24 cellular contexts compared by ENCODE assay signal in genomic region chr16:27717726-27718125, GRCh38.
DNase-seq lines count a peak whose midpoint lies in the region; ATAC-seq and TF ChIP-seq lines count a peak whose summit lies in the region.
"Had no signal": no experiment of that assay in that cellular context is flagged by ENCODE, and none has a peak within 500 bp of the region (broad histone marks: within the 10 kb centered on the region; RNA-seq: fewer than 3 reads in every experiment).

No MANE protein-coding gene starts in this region.

- no peaks in the 10 kb centered on the region for H3K9me3 Mint-ChIP-seq in CD14-positive monocyte
- H3K9me3 Mint-ChIP-seq in activated CD4-positive, alpha-beta memory T cell treated with anti-CD3 and anti-CD28 coated beads for 36 hours, result no peaks in the 10 kb centered on the region
- H3K9me3 Mint-ChIP-seq: activated CD8-positive, alpha-beta T cell treated with anti-CD3 and anti-CD28 coated beads for 36 hours had no signal

- H3K36me3 ChIP-seq in NT2/D1 (ENCODE audit: insufficient read depth, insufficient read length, low read length) (no peaks in the 10 kb centered on the region), gastroesophageal sphincter (peaks cover 0 to 26% of the 10 kb centered on the region in 2 donors), rectal smooth muscle tissue (ENCODE audit: control insufficient read depth, insufficient read depth, low read length) (no peaks in the 10 kb centered on the region), MM.1S (replicated peaks; ENCODE audit: insufficient read depth, low read length) (no peaks in the 10 kb centered on the region)
- H3K36me3 ChIP-seq: adrenal gland had no signal

- no peaks in the 10 kb centered on the region for H3K4me1 Mint-ChIP-seq in CD14-positive monocyte
- H3K4me1 Mint-ChIP-seq in activated CD4-positive, alpha-beta memory T cell treated with anti-CD3 and anti-CD28 coated beads for 36 hours (ENCODE audit: low read depth), result peaks cover 4% of the 10 kb centered on the region

- H3K4me2 ChIP-seq in MM.1S (ENCODE audit: low read depth, low read length), result no peak overlapping the region

- intact Hi-C loops in CD14-positive monocyte (cut with micrococcal nuclease), result no loop called here
- intact Hi-C loops in activated CD4-positive, alpha-beta memory T cell treated with anti-CD3 and anti-CD28 coated beads for 36 hours (cut with micrococcal nuclease), result no loop called here

- H3K9ac ChIP-seq in NT2/D1 (ENCODE audit: insufficient read length, low read depth) (peak overlapping the region; percentile 27), rectal smooth muscle tissue (ENCODE audit: low read length) (no peak overlapping the region), MM.1S (ENCODE audit: low read length) (no peak overlapping the region)
- H3K9ac ChIP-seq: GM23248 had no signal

- no peaks in the 10 kb centered on the region for H3K79me2 ChIP-seq in MM.1S (ENCODE audit: low read length)

- H3K27ac ChIP-seq in gastroesophageal sphincter (peak overlapping the region in 3 of 4 donors; percentile 37 to 62 (median 61)), rectal smooth muscle tissue (ENCODE audit: low read depth, low read length) (peak overlapping the region; percentile 38), MM.1S (ENCODE audit: low read length) (no peak overlapping the region)
- H3K27ac ChIP-seq: adrenal gland, GM23248, psoas muscle had no signal

- no peaks in the 10 kb centered on the region for H3F3A ChIP-seq in MM.1S (ENCODE audit: insufficient read depth, low read length)

- H3K4me1 ChIP-seq in NT2/D1 (ENCODE audit: insufficient read depth, insufficient read length) (peaks cover 23% of the 10 kb centered on the region), gastroesophageal sphincter (peaks cover 0 to 20% (median 0%) of the 10 kb centered on the region in 3 donors), rectal smooth muscle tissue (ENCODE audit: control insufficient read depth, insufficient read depth, low read length) (no peaks in the 10 kb centered on the region), MM.1S (ENCODE audit: low read length) (no peaks in the 10 kb centered on the region)
- H3K4me1 ChIP-seq: adrenal gland had no signal

- H2AFZ ChIP-seq in MM.1S (ENCODE audit: low read length), result no peak overlapping the region
- H2AFZ ChIP-seq: GM23248 had no signal

- H3K27ac Mint-ChIP-seq in CD14-positive monocyte, result no peak overlapping the region
- H3K27ac Mint-ChIP-seq in activated CD4-positive, alpha-beta memory T cell treated with anti-CD3 and anti-CD28 coated beads for 36 hours, result no peak overlapping the region
- H3K27ac Mint-ChIP-seq: activated CD8-positive, alpha-beta T cell treated with anti-CD3 and anti-CD28 coated beads for 36 hours had no signal

- TF ChIP-seq POLR2A in gastroesophageal sphincter (IDR thresholded peaks at IDR 0.05) (no peak), erythroblast (IDR thresholded peaks at IDR 0.05; ENCODE audit: low read length) (no peak)

- H3K9me3 ChIP-seq in NT2/D1 (ENCODE audit: insufficient read depth, low read length) (no peaks in the 10 kb centered on the region), gastroesophageal sphincter (no peaks in the 10 kb centered on the region), MM.1S (replicated peaks; ENCODE audit: insufficient read depth, low read length) (no peaks in the 10 kb centered on the region)
- H3K9me3 ChIP-seq: adrenal gland, psoas muscle had no signal

- ATAC-seq in gastroesophageal sphincter, result no peak
- ATAC-seq: activated CD8-positive, alpha-beta T cell treated with anti-CD3 and anti-CD28 coated beads for 36 hours; psoas muscle had no signal

- POLR2A ChIA-PET in activated CD4-positive, alpha-beta memory T cell treated with anti-CD3 and anti-CD28 coated beads for 36 hours (lab: Charles Lee), result no interaction called here

- no peaks in the 10 kb centered on the region for H4K20me1 ChIP-seq in MM.1S (ENCODE audit: insufficient read depth, low read length)

- H3K36me3 Mint-ChIP-seq in CD14-positive monocyte, result peaks cover 22 to 30% of the 10 kb centered on the region in 2 donors
- peaks cover 11% of the 10 kb centered on the region for H3K36me3 Mint-ChIP-seq in activated CD4-positive, alpha-beta memory T cell treated with anti-CD3 and anti-CD28 coated beads for 36 hours

- no peak overlapping the region for H3K4me3 Mint-ChIP-seq in CD14-positive monocyte
- H3K4me3 Mint-ChIP-seq in activated CD4-positive, alpha-beta memory T cell treated with anti-CD3 and anti-CD28 coated beads for 36 hours, result no peak overlapping the region
- H3K4me3 Mint-ChIP-seq: activated CD8-positive, alpha-beta T cell treated with anti-CD3 and anti-CD28 coated beads for 36 hours had no signal

- H3K27me3 Mint-ChIP-seq in CD14-positive monocyte (ENCODE audit: low read depth in 3 of 3), result no peaks in the 10 kb centered on the region
- no peaks in the 10 kb centered on the region for H3K27me3 Mint-ChIP-seq in activated CD4-positive, alpha-beta memory T cell treated with anti-CD3 and anti-CD28 coated beads for 36 hours
- H3K27me3 Mint-ChIP-seq: activated CD8-positive, alpha-beta T cell treated with anti-CD3 and anti-CD28 coated beads for 36 hours had no signal

- peak; percentile 18 for DNase-seq in CD14-positive monocyte (ENCODE audit: low spot score)
- no peak for DNase-seq in NT2/D1 (ENCODE audit: low read depth, low spot score)
- DNase-seq in MM.1S, result no peak
- DNase-seq in erythroblast (lab: John Stamatoyannopoulos, UW), result no peak
- no peak for DNase-seq in activated CD4-positive, alpha-beta memory T cell treated with anti-CD3 and anti-CD28 coated beads for 36 hours
- DNase-seq in ecto neural progenitor cell (ENCODE audit: low spot score), result no peak
- DNase-seq: activated CD4-positive, CD25-positive, alpha-beta regulatory T cell; activated CD8-positive, alpha-beta T cell treated with anti-CD3 and anti-CD28 coated beads for 36 hours; activated T-cell treated with anti-CD3 and anti-CD28 coated beads for 4 hours; Calu3; effector CD4-positive, alpha-beta T cell; EL; foreskin melanocyte; GM23248; NCI-H510A treated with DMSO at 0.1 percent for 48 hours; RPMI8226; small intestine; stimulated activated CD4-positive, alpha-beta T cell treated with anti-CD3 and anti-CD28 coated beads, Interleukin-4, amount 100 ng/mL, for 1 hour; stimulated activated naive CD4-positive, alpha-beta T cell treated with Interleukin-2 at 50 U/mL for 16 hours; T1000 had no signal

- H3K4me3 ChIP-seq in NT2/D1 (ENCODE audit: insufficient read length, low read depth) (no peak overlapping the region), gastroesophageal sphincter (no peak overlapping the region), rectal smooth muscle tissue (ENCODE audit: low read length) (no peak overlapping the region), MM.1S (ENCODE audit: low read length) (no peak overlapping the region)
- H3K4me3 ChIP-seq: adrenal gland, GM23248, psoas muscle had no signal

- WGBS in gastroesophageal sphincter (ENCODE audit: low coverage in 1 of 2), 2 donors, result 94 to 100% methylated on average over 1 to 2 of the region's 2 CpGs

- H3K27me3 ChIP-seq in NT2/D1 (ENCODE audit: insufficient read depth, insufficient read length) (no peaks in the 10 kb centered on the region), gastroesophageal sphincter (no peaks in the 10 kb centered on the region), rectal smooth muscle tissue (ENCODE audit: control insufficient read depth, insufficient read depth, low read length) (no peaks in the 10 kb centered on the region), MM.1S (replicated peaks; ENCODE audit: insufficient read depth, low read length) (no peaks in the 10 kb centered on the region)
- H3K27me3 ChIP-seq: adrenal gland had no signal

- TF ChIP-seq CTCF in CD14-positive monocyte (IDR thresholded peaks at IDR 0.05), result no peak
- TF ChIP-seq CTCF in gastroesophageal sphincter (IDR thresholded peaks at IDR 0.05), result no peak
- no peak for TF ChIP-seq CTCF in MM.1S (IDR thresholded peaks at IDR 0.05; ENCODE audit: low read length)

- no peaks in the 10 kb centered on the region for H3K9me2 ChIP-seq in MM.1S (replicated peaks; ENCODE audit: insufficient read depth, low read length)

- no peak for TF ChIP-seq EP300 in gastroesophageal sphincter (IDR thresholded peaks at IDR 0.05)

- CTCF ChIA-PET in activated CD4-positive, alpha-beta memory T cell treated with anti-CD3 and anti-CD28 coated beads for 36 hours (lab: Charles Lee), result no interaction called here
